20 cellular contexts compared by ENCODE assay signal in the genomic region with DNA sequence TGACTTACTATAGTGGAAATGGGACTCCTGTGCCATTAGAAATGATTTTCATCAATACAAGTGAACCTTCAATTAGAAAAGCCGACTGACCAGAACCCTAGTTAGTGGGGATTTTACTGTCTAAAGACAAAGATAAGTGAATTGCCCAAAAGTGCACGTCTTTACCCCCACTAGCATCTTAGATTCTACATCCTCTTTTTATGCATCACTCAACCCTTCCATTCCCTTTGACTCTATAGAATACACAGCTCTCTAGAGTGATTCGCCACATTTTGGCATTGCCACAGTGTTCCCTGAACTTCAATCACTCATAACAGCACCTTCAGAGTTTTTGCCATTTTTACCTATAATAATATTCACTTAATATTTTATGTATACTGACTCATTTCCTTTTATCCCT.
DNase-seq lines count a peak whose midpoint lies in the region; ATAC-seq and FAIRE-seq lines count a peak whose summit lies in the region.
"Had no signal": no experiment of that assay in that cellular context is flagged by ENCODE, and none has a peak within 500 bp of the region (broad histone marks: within the 10 kb centered on the region; RNA-seq: fewer than 3 reads in every experiment).

No MANE protein-coding gene starts in this region.

- H3K27ac ChIP-seq in BLaER1: no peak overlapping the region
- no peak overlapping the region for H3K27ac ChIP-seq in CD4-positive, alpha-beta memory T cell (ENCODE audit: low read depth, low read length)
- H3K27ac ChIP-seq: C4-2B had no signal

- ATAC-seq in memory B cell (ENCODE audit: low read depth): peak; percentile 68
- peak; percentile 74 to 75 for ATAC-seq in stimulated activated naive B cell treated with anti-CD40 and anti-IgM and Interleukin-4, amounts not matched to agents 10 μg/mL and 1 μg/mL and 100 μg/mL, for 72 hours (replicated peaks)
- ATAC-seq: CD8-positive, alpha-beta T cell had no signal

- peak overlapping the region; percentile 37 for H3K4me3 Mint-ChIP-seq in memory B cell
- H3K4me3 Mint-ChIP-seq in stimulated activated naive B cell treated with anti-CD40 and anti-IgM and Interleukin-4, amounts not matched to agents 10 μg/mL and 1 μg/mL and 100 μg/mL, for 72 hours: no peak overlapping the region
- H3K4me3 Mint-ChIP-seq in CD4-positive, alpha-beta memory T cell: no peak overlapping the region
- H3K4me3 Mint-ChIP-seq: CD8-positive, alpha-beta T cell; H9 had no signal

- H3K4me3 ChIP-seq in BLaER1: no peak overlapping the region
- H3K4me3 ChIP-seq in CD4-positive, alpha-beta memory T cell (ENCODE audit: low read length in 2 of 2): no peak overlapping the region

- POLR2A ChIA-PET in CD4-positive, alpha-beta memory T cell (lab: Charles Lee; ENCODE audit: partially characterized antibody): no interaction called here

- no peaks in the 10 kb centered on the region for H3K9me3 ChIP-seq in BLaER1
- no peaks in the 10 kb centered on the region for H3K9me3 ChIP-seq in CD4-positive, alpha-beta memory T cell (ENCODE audit: control insufficient read depth in 1 of 2, low read length in 2 of 2)

- H4K20me1 ChIP-seq in BLaER1: peaks cover 100% of the 10 kb centered on the region

- H3K27ac Mint-ChIP-seq in memory B cell: peak overlapping the region; percentile 58
- H3K27ac Mint-ChIP-seq in stimulated activated naive B cell treated with anti-CD40 and anti-IgM and Interleukin-4, amounts not matched to agents 10 μg/mL and 1 μg/mL and 100 μg/mL, for 72 hours: peak overlapping the region; percentile 42
- no peak overlapping the region for H3K27ac Mint-ChIP-seq in CD4-positive, alpha-beta memory T cell
- H3K27ac Mint-ChIP-seq: CD8-positive, alpha-beta T cell; H9 had no signal

- H3K4me2 ChIP-seq in BLaER1: peak overlapping the region; percentile 67

- no peaks in the 10 kb centered on the region for H3K27me3 Mint-ChIP-seq in memory B cell
- no peaks in the 10 kb centered on the region for H3K27me3 Mint-ChIP-seq in stimulated activated naive B cell treated with anti-CD40 and anti-IgM and Interleukin-4, amounts not matched to agents 10 μg/mL and 1 μg/mL and 100 μg/mL, for 72 hours
- H3K27me3 Mint-ChIP-seq in CD4-positive, alpha-beta memory T cell: peaks cover 4 to 6% of the 10 kb centered on the region in 2 donors

- no peaks in the 10 kb centered on the region for H3K9me3 Mint-ChIP-seq in memory B cell
- H3K9me3 Mint-ChIP-seq in stimulated activated naive B cell treated with anti-CD40 and anti-IgM and Interleukin-4, amounts not matched to agents 10 μg/mL and 1 μg/mL and 100 μg/mL, for 72 hours: no peaks in the 10 kb centered on the region
- peaks cover 0 to 1% (median 0%) of the 10 kb centered on the region in 8 donors for H3K9me3 Mint-ChIP-seq in CD4-positive, alpha-beta memory T cell
- H3K9me3 Mint-ChIP-seq: CD8-positive, alpha-beta T cell; H9 had no signal

- CTCF ChIA-PET in CD4-positive, alpha-beta memory T cell (lab: Charles Lee; ENCODE audit: partially characterized antibody): no interaction called here

- H3K36me3 Mint-ChIP-seq in memory B cell: peaks cover 5% of the 10 kb centered on the region
- H3K36me3 Mint-ChIP-seq in stimulated activated naive B cell treated with anti-CD40 and anti-IgM and Interleukin-4, amounts not matched to agents 10 μg/mL and 1 μg/mL and 100 μg/mL, for 72 hours: peaks cover 14 to 27% of the 10 kb centered on the region in 2 donors
- H3K36me3 Mint-ChIP-seq in CD4-positive, alpha-beta memory T cell: no peaks in the 10 kb centered on the region

- FAIRE-seq in GM19239 (lab: Jason Lieb, UNC): peak; percentile 72
- FAIRE-seq: D721Med, GM12892 had no signal

- H3K4me1 ChIP-seq in BLaER1: peaks cover 100% of the 10 kb centered on the region
- peaks cover 13% of the 10 kb centered on the region for H3K4me1 ChIP-seq in CD4-positive, alpha-beta memory T cell (ENCODE audit: insufficient read depth, low read length)

- intact Hi-C loops in CD4-positive, alpha-beta memory T cell (cut with micrococcal nuclease): no loop called here

- H3K4me1 Mint-ChIP-seq in memory B cell: peaks cover 60% of the 10 kb centered on the region
- peaks cover 57 to 91% of the 10 kb centered on the region in 2 donors for H3K4me1 Mint-ChIP-seq in stimulated activated naive B cell treated with anti-CD40 and anti-IgM and Interleukin-4, amounts not matched to agents 10 μg/mL and 1 μg/mL and 100 μg/mL, for 72 hours
- peaks cover 14 to 24% (median 19%) of the 10 kb centered on the region in 4 donors for H3K4me1 Mint-ChIP-seq in CD4-positive, alpha-beta memory T cell

- peaks cover 81% of the 10 kb centered on the region for H3K36me3 ChIP-seq in BLaER1
- H3K36me3 ChIP-seq in CD4-positive, alpha-beta memory T cell (ENCODE audit: insufficient read depth, low read length): no peaks in the 10 kb centered on the region

- H3K27me3 ChIP-seq in BLaER1: no peaks in the 10 kb centered on the region
- no peaks in the 10 kb centered on the region for H3K27me3 ChIP-seq in CD4-positive, alpha-beta memory T cell (ENCODE audit: insufficient read depth, low read length)

- DNase-seq in GM19239 (ENCODE audit: insufficient read length, low spot score) (no peak), memory B cell (ENCODE audit: low spot score in 2 of 2) (no peak), NCI-H526 (lab: John Stamatoyannopoulos, UW) (no peak)
- DNase-seq in stimulated activated naive B cell treated with anti-CD40 and anti-IgM and Interleukin-4, amounts not matched to agents 10 μg/mL and 1 μg/mL and 100 μg/mL, for 72 hours: no peak
- no peak for DNase-seq in stimulated activated CD4-positive, alpha-beta T cell treated with anti-CD3 and anti-CD28 coated beads, Interleukin-4, amount 100 ng/mL, for 1 hour
- no peak for DNase-seq in CD4-positive, alpha-beta memory T cell
- DNase-seq: 8988T; AML-193; CD8-positive, alpha-beta T cell; COR-L47; DMS153; DMS79 treated with DMSO at 0.1 percent for 48 hours; GDM1; GOT3; H9; IMR-90 had no signal

- H3K9ac ChIP-seq in BLaER1: no peak overlapping the region

Comparison
In these comparisons a context has a peak if more than half of its experiments do, and no peak if none do; other contexts are left out.
1. H3K27ac Mint-ChIP-seq: peak in memory B cell (single experiment) and stimulated activated naive B cell treated with anti-CD40 and anti-IgM and Interleukin-4, amounts not matched to agents 10 μg/mL and 1 μg/mL and 100 μg/mL, for 72 hours (single experiment); none in CD4-positive, alpha-beta memory T cell (0 of 7).